In genomic region chr13:106276876-106277275, GRCh38 we compare ENCODE assay signal across 15 cellular contexts.
DNase-seq lines count a peak whose midpoint lies in the region; ATAC-seq, FAIRE-seq and TF ChIP-seq lines count a peak whose summit lies in the region.
"Had no signal": no experiment of that assay in that cellular context is flagged by ENCODE, and none has a peak within 500 bp of the region (broad histone marks: within the 10 kb centered on the region; RNA-seq: fewer than 3 reads in every experiment).

No MANE protein-coding gene starts in this region.

- H3K27me3 ChIP-seq in bronchial epithelial cell (ENCODE audit: control insufficient read depth, insufficient read depth, low read length) (no peaks in the 10 kb centered on the region), kidney epithelial cell (ENCODE audit: control insufficient read depth, insufficient read depth, low read length) (no peaks in the 10 kb centered on the region)
- H3K27me3 ChIP-seq: BE2C, SJSA1 had no signal

- no peaks in the 10 kb centered on the region for H3K27me3 Mint-ChIP-seq in activated CD4-positive, alpha-beta T cell treated with anti-CD3 and anti-CD28 coated beads, Interleukin-2, amount 10 ng/mL, durations not matched to agents 24 days and 14 days
- H3K27me3 Mint-ChIP-seq: CD4-positive, alpha-beta memory T cell had no signal

- no peak overlapping the region for H3K27ac Mint-ChIP-seq in activated CD4-positive, alpha-beta T cell treated with anti-CD3 and anti-CD28 coated beads, Interleukin-2, amount 10 ng/mL, durations not matched to agents 24 days and 14 days
- H3K27ac Mint-ChIP-seq: CD4-positive, alpha-beta memory T cell had no signal

- no peak overlapping the region for H3K4me3 ChIP-seq in bronchial epithelial cell (ENCODE audit: low read depth, low read length)
- no peak overlapping the region for H3K4me3 ChIP-seq in kidney epithelial cell (ENCODE audit: low read depth, low read length)
- no peak overlapping the region for H3K4me3 ChIP-seq in foreskin fibroblast (ENCODE audit: low read depth in 1 of 2, low read length in 2 of 2)
- H3K4me3 ChIP-seq: HAP-1, SJSA1 had no signal

- no peak for ATAC-seq in GM21360 (IDR thresholded peaks at IDR 0.05; ENCODE audit: unreplicated experiment)

- H3K36me3 ChIP-seq in bronchial epithelial cell (ENCODE audit: control insufficient read depth, insufficient read depth, low read length) = no peaks in the 10 kb centered on the region
- no peaks in the 10 kb centered on the region for H3K36me3 ChIP-seq in kidney epithelial cell (ENCODE audit: control insufficient read depth, insufficient read depth, low read length)
- H3K36me3 ChIP-seq: BE2C, HAP-1, SJSA1 had no signal

- H3K4me3 Mint-ChIP-seq in activated CD4-positive, alpha-beta T cell treated with anti-CD3 and anti-CD28 coated beads, Interleukin-2, amount 10 ng/mL, durations not matched to agents 24 days and 14 days = no peak overlapping the region
- H3K4me3 Mint-ChIP-seq: CD4-positive, alpha-beta memory T cell had no signal

- intact Hi-C loops in activated CD4-positive, alpha-beta T cell treated with anti-CD3 and anti-CD28 coated beads, Interleukin-2, amount 10 ng/mL, durations not matched to agents 24 days and 14 days (cut with micrococcal nuclease) = no loop called here

- TF ChIP-seq CTCF in bronchial epithelial cell (IDR thresholded peaks at IDR 0.05; ENCODE audit: insufficient read depth, low read length, severe bottlenecking) (no peak), kidney epithelial cell (IDR thresholded peaks at IDR 0.05; ENCODE audit: insufficient read depth, low read length, poor library complexity, severe bottlenecking) (no peak), foreskin fibroblast (IDR thresholded peaks at IDR 0.05; ENCODE audit: low read depth, low read length) (no peak)

- DNase-seq in ELR (ENCODE audit: low read depth) (peak; percentile 47), RPMI7951 (ENCODE audit: low read depth) (peak; percentile 30), bronchial epithelial cell (ENCODE audit: low read depth) (peak; percentile 94), kidney epithelial cell (ENCODE audit: low read depth) (peak; percentile 29), foreskin fibroblast (no peak)
- no peak for DNase-seq in activated CD4-positive, alpha-beta T cell treated with anti-CD3 and anti-CD28 coated beads, Interleukin-2, amount 10 ng/mL, durations not matched to agents 24 days and 14 days
- DNase-seq in stimulated activated CD4-positive, alpha-beta T cell treated with anti-CD3 and anti-CD28 coated beads, Interleukin-15, amount 100 ng/mL, for 24 hours = no peak
- DNase-seq: BE2C; CD4-positive, alpha-beta memory T cell; NCI-H1436 treated with DMSO at 0.1 percent for 48 hours; NCI-H2081 treated with DMSO at 0.1 percent for 48 hours; RPMI8226 had no signal

- no peak for FAIRE-seq in bronchial epithelial cell (lab: Jason Lieb, UNC)

- no peaks in the 10 kb centered on the region for H3K36me3 Mint-ChIP-seq in activated CD4-positive, alpha-beta T cell treated with anti-CD3 and anti-CD28 coated beads, Interleukin-2, amount 10 ng/mL, durations not matched to agents 24 days and 14 days (ENCODE audit: low read depth)
- H3K36me3 Mint-ChIP-seq: CD4-positive, alpha-beta memory T cell had no signal

- no peaks in the 10 kb centered on the region for H3K9me3 Mint-ChIP-seq in activated CD4-positive, alpha-beta T cell treated with anti-CD3 and anti-CD28 coated beads, Interleukin-2, amount 10 ng/mL, durations not matched to agents 24 days and 14 days
- H3K9me3 Mint-ChIP-seq: CD4-positive, alpha-beta memory T cell had no signal

- no peaks in the 10 kb centered on the region for H3K4me1 Mint-ChIP-seq in activated CD4-positive, alpha-beta T cell treated with anti-CD3 and anti-CD28 coated beads, Interleukin-2, amount 10 ng/mL, durations not matched to agents 24 days and 14 days
- H3K4me1 Mint-ChIP-seq: CD4-positive, alpha-beta memory T cell had no signal

Comparison
In these comparisons a context has a peak if more than half of its experiments do, and no peak if none do; other contexts are left out.
1. DNase-seq: peak in ELR (single experiment), RPMI7951 (single experiment), bronchial epithelial cell (single experiment) and kidney epithelial cell (single experiment); none in activated CD4-positive, alpha-beta T cell treated with anti-CD3 and anti-CD28 coated beads, Interleukin-2, amount 10 ng/mL, durations not matched to agents 24 days and 14 days (single experiment), foreskin fibroblast (0 of 2) and stimulated activated CD4-positive, alpha-beta T cell treated with anti-CD3 and anti-CD28 coated beads, Interleukin-15, amount 100 ng/mL, for 24 hours (single experiment).